24 cellular contexts compared by ENCODE assay signal in the genomic region with DNA sequence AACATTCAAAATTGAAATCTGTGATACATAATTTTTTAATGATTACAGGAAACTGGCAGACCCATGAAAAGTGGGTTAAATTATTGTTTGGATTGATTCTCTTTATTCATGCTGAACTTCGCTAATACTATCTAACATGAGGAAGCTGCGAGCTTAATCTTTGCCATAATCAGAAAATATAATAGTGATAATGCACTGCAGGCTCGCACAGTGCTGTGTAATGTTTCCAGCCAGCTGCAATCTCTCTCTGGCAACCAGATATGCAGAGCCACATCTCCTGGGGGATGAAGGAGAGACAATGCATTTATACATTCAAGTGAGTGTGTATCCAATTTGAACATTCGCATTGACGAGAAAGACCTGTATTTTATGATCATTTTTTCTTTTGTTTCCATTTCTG.
DNase-seq lines count a peak whose midpoint lies in the region; TF ChIP-seq lines count a peak whose summit lies in the region.
"Had no signal": no experiment of that assay in that cellular context is flagged by ENCODE, and none has a peak within 500 bp of the region (broad histone marks: within the 10 kb centered on the region; RNA-seq: fewer than 3 reads in every experiment).

No MANE protein-coding gene starts in this region.

- H3K9me3 ChIP-seq in BLaER1 treated with 17β-estradiol and CSF1 and Interleukin-3, amounts not matched to agents 10 nM and 100 nM (replicated peaks in 1 of 11), result no peaks in the 10 kb centered on the region; a peak in 1 of 22 replicates
- H3K9me3 ChIP-seq in SK-N-SH (no peaks in the 10 kb centered on the region), H9 (ENCODE audit: control insufficient read depth, low read depth, low read length) (no peaks in the 10 kb centered on the region)
- H3K9me3 ChIP-seq: A549 had no signal

- DNase-seq in RKO (ENCODE audit: low spot score) (peak; percentile 69), SK-N-SH (peak; percentile 39), NCI-H748 (lab: John Stamatoyannopoulos, UW; ENCODE audit: unreplicated experiment) (no peak), H9 (no peak), ecto neural progenitor cell (ENCODE audit: low spot score) (no peak)
- DNase-seq: AML-193; C1 segment of cervical spinal cord; CD4-positive, alpha-beta memory T cell; CD4-positive, CD25-positive, alpha-beta regulatory T cell; CD8-positive, alpha-beta memory T cell; COR-L47; DMS 273 treated with DMSO at 0.1 percent for 48 hours; DMS153; DMS53; DMS79; DND-41; EL; GDM1 had no signal

- no peak overlapping the region for H4K91ac ChIP-seq in H9 (ENCODE audit: insufficient read length, low read depth, low read length)

- no peak overlapping the region for H3K27ac Mint-ChIP-seq in H9
- H3K27ac Mint-ChIP-seq: B cell; CD14-positive monocyte; CD4-positive, alpha-beta memory T cell; CD4-positive, CD25-positive, alpha-beta regulatory T cell; CD8-positive, alpha-beta memory T cell had no signal

- no peaks in the 10 kb centered on the region for H3K9me3 Mint-ChIP-seq in H9

- no peaks in the 10 kb centered on the region for H3K79me1 ChIP-seq in H9 (ENCODE audit: insufficient read depth, low read depth, low read length, poor library complexity, severe bottlenecking)

- TF ChIP-seq CTCF in SK-N-SH (IDR thresholded peaks at IDR 0.05) (no peak), H9 (conservative IDR thresholded peaks at IDR 0.05) (no peak)

- H2BK15ac ChIP-seq in H9 (ENCODE audit: low read depth, low read length), result no peak overlapping the region

- H3K27me3 ChIP-seq in BLaER1 treated with 17β-estradiol and CSF1 and Interleukin-3, amounts not matched to agents 10 nM and 100 nM, result no peaks in the 10 kb centered on the region
- H3K27me3 ChIP-seq in SK-N-SH (ENCODE audit: insufficient read depth) (no peaks in the 10 kb centered on the region), H9 (ENCODE audit: insufficient read depth, low read length) (no peaks in the 10 kb centered on the region)

- no peak; the same call in 1 of the 2 replicates for TF ChIP-seq RAD21 in SK-N-SH (IDR thresholded peaks at IDR 0.05; ENCODE audit: low read length)

- H3F3A ChIP-seq in SK-N-SH (replicated peaks; ENCODE audit: insufficient read depth), result peaks cover 24% of the 10 kb centered on the region

- no peaks in the 10 kb centered on the region for H3K4me1 Mint-ChIP-seq in H9
- H3K4me1 Mint-ChIP-seq: B cell; CD14-positive monocyte; CD4-positive, alpha-beta memory T cell; CD4-positive, CD25-positive, alpha-beta regulatory T cell; CD8-positive, alpha-beta memory T cell had no signal

- H3K36me3 Mint-ChIP-seq in H9 (ENCODE audit: insufficient read depth in 1 of 3, low read depth in 3 of 3), result no peaks in the 10 kb centered on the region
- H3K36me3 Mint-ChIP-seq: CD14-positive monocyte; CD4-positive, alpha-beta memory T cell; CD4-positive, CD25-positive, alpha-beta regulatory T cell; CD8-positive, alpha-beta memory T cell had no signal

- H4K20me1 ChIP-seq in BLaER1 treated with 17β-estradiol and CSF1 and Interleukin-3, amounts not matched to agents 10 nM and 100 nM, result no peaks in the 10 kb centered on the region
- no peaks in the 10 kb centered on the region for H4K20me1 ChIP-seq in SK-N-SH (ENCODE audit: insufficient read depth)
- no peaks in the 10 kb centered on the region for H4K20me1 ChIP-seq in H9 (ENCODE audit: control insufficient read depth, insufficient read depth, insufficient read length)

- H2BK20ac ChIP-seq in H9 (ENCODE audit: low read depth, low read length, poor library complexity, severe bottlenecking), result no peak overlapping the region

- 47% methylated on average over 5 of the region's 5 CpGs for WGBS in SK-N-SH (ENCODE audit: low lambda C conversion rate)
- no CpG with 5 or more reads among the region's 5 CpGs for WGBS in H9 (ENCODE audit: extremely low coverage, insufficient read length, low lambda C conversion rate)

- no peak overlapping the region for H2BK5ac ChIP-seq in H9 (ENCODE audit: insufficient read length, low read length)

- peak in 1 of 2 experiments; percentile 87; a peak in 2 of 4 replicates for TF ChIP-seq EP300 in SK-N-SH (IDR thresholded peaks at IDR 0.05; ENCODE audit: borderline replicate concordance in 1 of 2, low read depth in 1 of 2, low read length in 1 of 2)

- H3K27ac ChIP-seq in BLaER1 treated with 17β-estradiol and CSF1 and Interleukin-3, amounts not matched to agents 10 nM and 100 nM, result peak overlapping the region in 7 of 11 experiments; percentile 74 to 92 (median 85); a peak in 11 of 22 replicates
- peak overlapping the region; percentile 5 to 74; a peak in 2 of 4 replicates for H3K27ac ChIP-seq in SK-N-SH (ENCODE audit: low read depth in 2 of 2, low read length in 1 of 2)
- no peak overlapping the region for H3K27ac ChIP-seq in H9 (ENCODE audit: insufficient read length, low read depth, low read length)
- H3K27ac ChIP-seq: 22Rv1, A549 had no signal

- no peaks in the 10 kb centered on the region for H3K36me3 ChIP-seq in BLaER1 treated with 17β-estradiol and CSF1 and Interleukin-3, amounts not matched to agents 10 nM and 100 nM
- no peaks in the 10 kb centered on the region for H3K36me3 ChIP-seq in SK-N-SH (replicated peaks in 1 of 2; ENCODE audit: control insufficient read depth in 1 of 2, insufficient read depth in 2 of 2, low read length in 1 of 2)

- H3K14ac ChIP-seq in H9 (ENCODE audit: insufficient read depth, low read length), result no peak overlapping the region

- no peak overlapping the region for H3K18ac ChIP-seq in H9 (ENCODE audit: insufficient read length, low read depth, low read length)

- no peak overlapping the region for H4K8ac ChIP-seq in H9 (replicated peaks; ENCODE audit: insufficient read length, low read depth, low read length)

- no peak overlapping the region for H2AFZ ChIP-seq in SK-N-SH (ENCODE audit: low read depth)
- H2AFZ ChIP-seq in H9 (ENCODE audit: low read length), result no peak overlapping the region

- no peaks in the 10 kb centered on the region for H3K9me2 ChIP-seq in SK-N-SH

- H4K5ac ChIP-seq in H9 (ENCODE audit: insufficient read length, low read depth, low read length), result no peak overlapping the region

- CTCF ChIA-PET in SK-N-SH (lab: Yijun Ruan, JAX), result no interaction called here

- H2BK120ac ChIP-seq in H9 (ENCODE audit: low read depth, low read length, poor library complexity, severe bottlenecking), result no peak overlapping the region

- no peaks in the 10 kb centered on the region for H3K27me3 Mint-ChIP-seq in H9 (ENCODE audit: low read depth)
- H3K27me3 Mint-ChIP-seq: B cell; CD8-positive, alpha-beta memory T cell had no signal

- no peak overlapping the region for H2AK5ac ChIP-seq in H9 (ENCODE audit: insufficient read length, low read length)

- POLR2A ChIA-PET in SK-N-SH (lab: Yijun Ruan, JAX), result no interaction called here

- H3K23ac ChIP-seq in H9 (ENCODE audit: insufficient read length, low read depth, low read length), result no peak overlapping the region

- no peak overlapping the region for H2BK12ac ChIP-seq in H9 (ENCODE audit: insufficient read length, low read depth, low read length)

- H3K4me3 ChIP-seq in BLaER1 treated with 17β-estradiol and CSF1 and Interleukin-3, amounts not matched to agents 10 nM and 100 nM, result no peak overlapping the region
- no peak overlapping the region for H3K4me3 ChIP-seq in SK-N-SH (ENCODE audit: low read depth in 2 of 2, low read length in 1 of 2)
- H3K4me3 ChIP-seq: A549, GM12878 had no signal

- no peak overlapping the region for H3K4me2 ChIP-seq in BLaER1 treated with 17β-estradiol and CSF1 and Interleukin-3, amounts not matched to agents 10 nM and 100 nM
- H3K4me2 ChIP-seq in SK-N-SH (no peak overlapping the region), H9 (ENCODE audit: insufficient read depth, insufficient read length, low read length) (no peak overlapping the region)
- H3K4me2 ChIP-seq: A549 had no signal

- H3K4ac ChIP-seq in H9 (ENCODE audit: low read depth, low read length), result no peak overlapping the region

- H3K4me3 Mint-ChIP-seq in H9, result no peak overlapping the region
- H3K4me3 Mint-ChIP-seq: B cell; CD14-positive monocyte; CD4-positive, alpha-beta memory T cell; CD4-positive, CD25-positive, alpha-beta regulatory T cell; CD8-positive, alpha-beta memory T cell had no signal

- H3K79me2 ChIP-seq in SK-N-SH (ENCODE audit: insufficient read depth) (no peaks in the 10 kb centered on the region), H9 (ENCODE audit: insufficient read depth, low read length) (no peaks in the 10 kb centered on the region)

- no peak overlapping the region for H3K56ac ChIP-seq in H9 (ENCODE audit: insufficient read length, low read depth, low read length)

- no peak overlapping the region for H3K9ac ChIP-seq in BLaER1 treated with 17β-estradiol and CSF1 and Interleukin-3, amounts not matched to agents 10 nM and 100 nM
- H3K9ac ChIP-seq in SK-N-SH (no peak overlapping the region), H9 (ENCODE audit: extremely low read depth, insufficient read length, low read length) (no peak overlapping the region)

- H3K23me2 ChIP-seq in H9 (ENCODE audit: insufficient read length, low read depth, low read length, poor library complexity, severe bottlenecking), result no peaks in the 10 kb centered on the region

- H3T11ph ChIP-seq in H9 (ENCODE audit: low read length), result no peak overlapping the region

- H3K4me1 ChIP-seq in BLaER1 treated with 17β-estradiol and CSF1 and Interleukin-3, amounts not matched to agents 10 nM and 100 nM, result peaks cover 37 to 51% (median 45%) of the 10 kb centered on the region in 10 experiments
- peaks cover 0 to 32% of the 10 kb centered on the region in 2 experiments; a peak in 3 of 4 replicates for H3K4me1 ChIP-seq in SK-N-SH (ENCODE audit: control insufficient read depth in 1 of 2, insufficient read depth in 2 of 2, low read depth in 1 of 2, low read length in 1 of 2)
- H3K4me1 ChIP-seq in H9 (ENCODE audit: insufficient read depth, low read length), result no peaks in the 10 kb centered on the region
- H3K4me1 ChIP-seq: A549 had no signal

TF ChIP-seq in SK-N-SH, 30 proteins besides CTCF, POLR2A, EP300 and RAD21 (continues in another document):
- TF ChIP-seq POLR2AphosphoS5 (IDR thresholded peaks at IDR 0.05; ENCODE audit: low read depth, low read length), result no peak
- TF ChIP-seq USF2 (IDR thresholded peaks at IDR 0.05; ENCODE audit: borderline replicate concordance, low read depth, low read length), result no peak
- TF ChIP-seq TAF1 (IDR thresholded peaks at IDR 0.05; ENCODE audit: borderline replicate concordance, low read depth, low read length), result no peak
- no peak for TF ChIP-seq SIN3A (IDR thresholded peaks at IDR 0.05; ENCODE audit: borderline replicate concordance, low read depth, low read length)
- peak; percentile 78 for TF ChIP-seq CHD2 (IDR thresholded peaks at IDR 0.05; ENCODE audit: low read length, partially characterized antibody)

Comparison
In these comparisons a context has a peak if more than half of its experiments do, and no peak if none do; other contexts are left out.
1. DNase-seq: peak in RKO (single experiment) and SK-N-SH (single experiment); none in NCI-H748 (single experiment), H9 (single experiment) and ecto neural progenitor cell (single experiment).